Comparison of ENCODE assay signal across 8 cellular contexts in the genomic region with DNA sequence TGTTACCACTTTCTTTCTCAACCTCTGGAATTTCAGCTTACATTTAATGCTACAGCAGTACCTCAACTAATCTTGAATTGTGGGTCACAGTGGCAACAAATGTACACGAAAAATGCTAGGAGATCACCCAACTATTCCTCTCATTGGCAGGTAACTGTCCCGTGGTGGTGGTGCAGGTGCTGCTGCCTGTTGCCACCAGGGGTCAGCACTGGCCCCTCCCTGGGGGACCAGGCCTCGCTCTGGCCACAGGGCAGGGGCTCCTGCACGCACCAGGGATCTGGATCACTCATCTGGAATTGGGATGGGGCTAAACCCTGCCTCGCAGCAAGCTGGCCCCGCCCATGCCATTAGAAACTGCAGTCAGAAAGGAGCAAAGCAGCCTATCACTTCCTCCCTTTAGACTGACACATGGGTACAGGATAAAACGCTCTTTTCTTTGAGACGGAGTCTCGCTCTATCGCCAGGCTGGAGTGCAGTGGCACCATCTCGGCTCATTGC. TPM values are rescaled to one million over a fixed set of nuclear protein-coding genes. Genes with fewer than 3 reads are reported as not detected.
DNase-seq lines count a peak whose midpoint lies in the region; ATAC-seq and TF ChIP-seq lines count a peak whose summit lies in the region.

No MANE protein-coding gene starts in this region.

- DNase-seq in EH (ENCODE audit: low read depth) (peak; percentile 82), HuH-7.5 (ENCODE audit: low spot score) (peak; percentile 93), UCSD-AML1 (lab: John Stamatoyannopoulos, UW; ENCODE audit: unreplicated experiment) (peak; percentile 40), cardiac fibroblast (ENCODE audit: low read depth in 2 of 2) (peak; percentile 70 to 73), left lobe of liver (ENCODE audit: low spot score) (peak; percentile 69), ureter (ENCODE audit: low spot score) (no peak), RKO (ENCODE audit: low spot score) (no peak)
- DNase-seq in stimulated activated CD4-positive, alpha-beta T cell treated with anti-CD3 and anti-CD28 coated beads, TNF-alpha, amount 100 ng/mL, for 48 hours (ENCODE audit: low read depth in 3 of 3), result peak; percentile 26 to 50 (median 29)

- TF ChIP-seq CTCF in cardiac fibroblast (IDR thresholded peaks at IDR 0.05; ENCODE audit: low read depth, low read length), result peak; percentile 91

- H3K4me3 ChIP-seq in cardiac fibroblast (replicated peaks in 1 of 2; ENCODE audit: low read depth in 2 of 2, low read length in 2 of 2), result no peak overlapping the region

- ATAC-seq in left lobe of liver, result peak; percentile 79

RNA-seq across cellular contexts. Expression of a gene that starts 6.9 kb away (rescaled TPM):
- total RNA-seq in left lobe of liver (20.8 TPM), ureter (64.9 TPM)

RNA-seq across cellular contexts. Expression of a gene that starts 18.8 kb away (rescaled TPM):
- total RNA-seq in left lobe of liver, result 0.75 TPM
- 1.4 TPM for total RNA-seq in ureter

RNA-seq across cellular contexts. Expression of a gene that starts 27.6 kb away (rescaled TPM):
- total RNA-seq in left lobe of liver (147 TPM), ureter (243 TPM)

Comparison
In these comparisons a context has a peak if more than half of its experiments do, and no peak if none do; other contexts are left out.
1. DNase-seq: peak in EH (single experiment), HuH-7.5 (single experiment), UCSD-AML1 (single experiment), cardiac fibroblast (2 of 2), left lobe of liver (single experiment) and stimulated activated CD4-positive, alpha-beta T cell treated with anti-CD3 and anti-CD28 coated beads, TNF-alpha, amount 100 ng/mL, for 48 hours (3 of 3); none in ureter (single experiment) and RKO (single experiment).